ENCODE assay signal across 9 cellular contexts in genomic region chr17:35142467-35142796, GRCh38. TPM values are rescaled to one million over a fixed set of nuclear protein-coding genes. Genes with fewer than 3 reads are reported as not detected.
DNase-seq lines count a peak whose midpoint lies in the region; ATAC-seq, FAIRE-seq and TF ChIP-seq lines count a peak whose summit lies in the region.
"Had no signal": no experiment of that assay in that cellular context is flagged by ENCODE, and none has a peak within 500 bp of the region (broad histone marks: within the 10 kb centered on the region; RNA-seq: fewer than 3 reads in every experiment).

No MANE protein-coding gene starts in this region.

- H3K9ac ChIP-seq in muscle layer of colon (ENCODE audit: low read length), result no peak overlapping the region

- DNase-seq in astrocyte of the spinal cord (ENCODE audit: low read depth, low spot score) (no peak), GM12891 (ENCODE audit: insufficient read length, low spot score) (no peak), NCI-H2029 treated with DMSO at 0.1 percent for 48 hours (lab: John Stamatoyannopoulos, UW) (no peak), COR-L47 (lab: John Stamatoyannopoulos, UW) (no peak)
- DNase-seq: GF-D8 had no signal

- peak; percentile 11 for ATAC-seq in HG02885 (IDR thresholded peaks at IDR 0.05; ENCODE audit: poor library complexity, unreplicated experiment)
- ATAC-seq in HG03520 (IDR thresholded peaks at IDR 0.05; ENCODE audit: unreplicated experiment), result no peak

- no peaks in the 10 kb centered on the region for H3K9me3 ChIP-seq in muscle layer of colon (ENCODE audit: low read length)

- TF ChIP-seq POLR2A in GM12891 (IDR thresholded peaks at IDR 0.05; ENCODE audit: low read depth, low read length), result no peak

- H3K4me1 ChIP-seq in muscle layer of colon (ENCODE audit: insufficient read depth, low read length), result peaks cover 8% of the 10 kb centered on the region

- TF ChIP-seq CTCF in 22Rv1 (IDR thresholded peaks at IDR 0.05) (peak; percentile 42), astrocyte of the spinal cord (IDR thresholded peaks at IDR 0.05; ENCODE audit: low read depth, low read length) (no peak)

- no peaks in the 10 kb centered on the region for H3K27me3 ChIP-seq in muscle layer of colon (ENCODE audit: control insufficient read depth in 1 of 2, insufficient read depth in 2 of 2, low read length in 2 of 2)

- no peak overlapping the region for H3K27ac ChIP-seq in 22Rv1
- peak overlapping the region; percentile 52 for H3K27ac ChIP-seq in muscle layer of colon (ENCODE audit: low read depth, low read length)

- H3K36me3 ChIP-seq in muscle layer of colon (ENCODE audit: insufficient read depth, low read length), result peaks cover 22% of the 10 kb centered on the region

- H3K4me3 ChIP-seq in astrocyte of the spinal cord (ENCODE audit: low read depth, low read length) (peak overlapping the region; percentile 96), muscle layer of colon (ENCODE audit: low read depth in 1 of 2, low read length in 2 of 2) (peak overlapping the region; percentile 84 to 96)

- in situ Hi-C loops in astrocyte of the spinal cord (cut with HindIII; ENCODE audit: low sequenced_read_pairs), result no loop called here

- no peak for FAIRE-seq in GM12891 (lab: Jason Lieb, UNC)

TF ChIP-seq in GM12891, 5 proteins besides CTCF, POLR2A, EP300 and RAD21:
- TF ChIP-seq PAX5 (IDR thresholded peaks at IDR 0.05; ENCODE audit: insufficient read depth, low read length, severe bottlenecking) (no peak), SPI1 (IDR thresholded peaks at IDR 0.05; ENCODE audit: low read depth, low read length) (no peak), POLR2AphosphoS5 (IDR thresholded peaks at IDR 0.05; ENCODE audit: low read depth, low read length) (no peak), POU2F2 (IDR thresholded peaks at IDR 0.05; ENCODE audit: low read depth, low read length) (no peak), TAF1 (IDR thresholded peaks at IDR 0.05; ENCODE audit: low read depth, low read length) (no peak)

RNA-seq across cellular contexts. Expression of gene NLE1, which starts 0.3 kb away (rescaled TPM):
- 13.9 TPM for polyA plus RNA-seq in GM12891 (2012; ENCODE audit: low read depth, missing spikeins)

RNA-seq across cellular contexts. Expression of gene UNC45B, which starts 5.2 kb away (rescaled TPM):
- polyA plus RNA-seq in GM12891 (2012; ENCODE audit: low read depth, missing spikeins), result not detected

RNA-seq across cellular contexts. Expression of gene FNDC8, which starts 21.0 kb away (rescaled TPM):
- 0.08 TPM for polyA plus RNA-seq in GM12891 (2012; ENCODE audit: low read depth, missing spikeins)

RNA-seq across cellular contexts. Expression of gene RAD51D, which starts 22.8 kb away (rescaled TPM):
- 11.4 TPM for polyA plus RNA-seq in GM12891 (2012; ENCODE audit: low read depth, missing spikeins)

RNA-seq across cellular contexts. Expression of gene SLC35G3, which starts 51.8 kb away (rescaled TPM):
- polyA plus RNA-seq in GM12891 (2012; ENCODE audit: low read depth, missing spikeins), result not detected
